15 cellular contexts compared by ENCODE assay signal in genomic region chr11:11318961-11319360, GRCh38.
A peak's percentile ranks its signal among the peaks of the same experiment; 100 is the strongest.
DNase-seq lines count a peak whose midpoint lies in the region; ATAC-seq and TF ChIP-seq lines count a peak whose summit lies in the region.
"Had no signal": no experiment of that assay in that cellular context is flagged by ENCODE, and none has a peak within 500 bp of the region (broad histone marks: within the 10 kb centered on the region; RNA-seq: fewer than 3 reads in every experiment).

No MANE protein-coding gene starts in this region.

- DNase-seq in NOMO-1 treated with dmso at 0.1 percent for 144 hours (lab: John Stamatoyannopoulos, UW; ENCODE audit: unreplicated experiment) (peak; percentile 91), memory B cell (ENCODE audit: low spot score in 2 of 2) (no peak), HPDE6-E6E7 (ENCODE audit: extremely low spot score) (no peak), GM20000 (ENCODE audit: low spot score) (no peak), NCI-H2081 treated with DMSO at 0.1 percent for 48 hours (lab: John Stamatoyannopoulos, UW) (no peak)
- DNase-seq: dermis blood vessel endothelial cell, islet precursor cell, NCI-H1048, NCI-H774 had no signal

- TF ChIP-seq CTCF in GM20000 (IDR thresholded peaks at IDR 0.05; ENCODE audit: extremely low read depth, missing control alignments): no peak

- peaks cover 6% of the 10 kb centered on the region for H3K9me3 Mint-ChIP-seq in memory B cell

- no peak overlapping the region for H3K27ac Mint-ChIP-seq in memory B cell
- H3K27ac Mint-ChIP-seq: activated naive CD4-positive, alpha-beta T cell treated with anti-CD3 and anti-CD28 coated beads, Interleukin-2, amount 50 U/mL, for 24 hours; B cell had no signal

- peaks cover 4% of the 10 kb centered on the region for H3K4me1 Mint-ChIP-seq in memory B cell
- H3K4me1 Mint-ChIP-seq: activated naive CD4-positive, alpha-beta T cell treated with anti-CD3 and anti-CD28 coated beads, Interleukin-2, amount 50 U/mL, for 24 hours; B cell had no signal

- ATAC-seq in GM18511 (IDR thresholded peaks at IDR 0.05; ENCODE audit: unreplicated experiment) (peak; percentile 59), HG03103 (IDR thresholded peaks at IDR 0.05; ENCODE audit: low read depth, unreplicated experiment) (peak; percentile 94), memory B cell (ENCODE audit: low read depth) (peak; percentile 77)
- ATAC-seq: body of pancreas had no signal

- H3K27me3 Mint-ChIP-seq in memory B cell: peaks cover 8% of the 10 kb centered on the region
- H3K27me3 Mint-ChIP-seq: activated naive CD4-positive, alpha-beta T cell treated with anti-CD3 and anti-CD28 coated beads, Interleukin-2, amount 50 U/mL, for 24 hours had no signal

- no peak overlapping the region for H3K4me3 Mint-ChIP-seq in memory B cell
- H3K4me3 Mint-ChIP-seq: activated naive CD4-positive, alpha-beta T cell treated with anti-CD3 and anti-CD28 coated beads, Interleukin-2, amount 50 U/mL, for 24 hours; B cell; neural crest cell had no signal

- H3K36me3 Mint-ChIP-seq in memory B cell: no peaks in the 10 kb centered on the region
- H3K36me3 Mint-ChIP-seq: activated naive CD4-positive, alpha-beta T cell treated with anti-CD3 and anti-CD28 coated beads, Interleukin-2, amount 50 U/mL, for 24 hours had no signal
